In genomic region chr20:36542019-36542488, GRCh38 we compare ENCODE assay signal across 9 cellular contexts. TPM values are rescaled to one million over a fixed set of nuclear protein-coding genes. Genes with fewer than 3 reads are reported as not detected.
DNase-seq lines count a peak whose midpoint lies in the region; ATAC-seq, FAIRE-seq and TF ChIP-seq lines count a peak whose summit lies in the region.
"Had no signal": no experiment of that assay in that cellular context is flagged by ENCODE, and none has a peak within 500 bp of the region (broad histone marks: within the 10 kb centered on the region; RNA-seq: fewer than 3 reads in every experiment).

No MANE protein-coding gene starts in this region.

- H3K36me3 ChIP-seq in Panc1 (ENCODE audit: control insufficient read depth, insufficient read depth, low read length), result no peaks in the 10 kb centered on the region
- no peaks in the 10 kb centered on the region for H3K36me3 ChIP-seq in pancreas

- POLR2A ChIA-PET in Panc1 (lab: Charles Lee), result interaction anchor here (0.6 kb wide), 1 partner anchor 70 kb away, joined by 4 read pairs; no protein-coding TSS in a partner anchor

- CTCF ChIA-PET in Panc1 (lab: Charles Lee), result interaction anchor here (0.6 to 0.9 kb wide), 2 partner anchors 26 to 51 kb away, joined by 3 to 5 read pairs; no protein-coding TSS in a partner anchor

- WGBS in pancreas, 2 donors, result 74 to 81% methylated on average over 7 of the region's 7 CpGs

- in situ Hi-C loops in Panc1 (cut with HindIII; ENCODE audit: low pct_unique_long_range_greater_than_20kb, low sequenced_read_pairs), result no loop called here

- DNase-seq in EH (ENCODE audit: low read depth) (peak; percentile 80), Panc1 (ENCODE audit: low read depth, low spot score) (no peak), foreskin fibroblast (peak; percentile 69 to 85), pancreas (peak in 2 of 6 donors; percentile 36 to 66), T-helper 9 cell (no peak), NCI-H446 treated with DMSO at 0.1 percent for 48 hours (lab: John Stamatoyannopoulos, UW) (no peak)
- no peak for DNase-seq in activated effector memory CD4-positive, alpha-beta T cell treated with anti-CD3 and anti-CD28 coated beads, Interleukin-2, amount 50 U/mL, for 16 hours

- intact Hi-C loops in Panc1 (cut with micrococcal nuclease; ENCODE audit: unreplicated experiment), result no loop called here
- intact Hi-C loops in pancreas (cut with DNase I), result no loop called here

- H3K27me3 ChIP-seq in Panc1 (ENCODE audit: control insufficient read depth, insufficient read depth, low read length), result no peaks in the 10 kb centered on the region
- H3K27me3 ChIP-seq in pancreas, result no peaks in the 10 kb centered on the region

- H3K27ac ChIP-seq in Panc1 (ENCODE audit: low read length) (peak overlapping the region; percentile 70), pancreas (no peak overlapping the region)
- H3K27ac ChIP-seq: HL-60 had no signal

- no TSS peak for BruUV-seq in Panc1 (replicated peaks; lab: Mats Ljungman, UMichigan)

- peak; percentile 74 for ATAC-seq in Panc1
- peak; percentile 25 to 54 (median 47) for ATAC-seq in pancreas
- ATAC-seq in HG03469 (IDR thresholded peaks at IDR 0.05; ENCODE audit: unreplicated experiment), result no peak

- H3K4me1 ChIP-seq in Panc1 (ENCODE audit: control insufficient read depth, insufficient read depth, low read length) (peaks cover 15% of the 10 kb centered on the region), pancreas (no peaks in the 10 kb centered on the region)

- TF ChIP-seq CTCF in Panc1 (IDR thresholded peaks at IDR 0.05), result peak; percentile 84
- TF ChIP-seq CTCF in foreskin fibroblast (IDR thresholded peaks at IDR 0.05; ENCODE audit: low read depth, low read length), result peak; percentile 84
- TF ChIP-seq CTCF in pancreas (IDR thresholded peaks at IDR 0.05), result no peak

- FAIRE-seq in pancreas (lab: Jason Lieb, UNC), result no peak

- H3K9me3 ChIP-seq in Panc1 (ENCODE audit: control insufficient read depth, insufficient read depth, low read depth, low read length), result no peaks in the 10 kb centered on the region
- H3K9me3 ChIP-seq in pancreas, result no peaks in the 10 kb centered on the region

- H3K4me3 ChIP-seq in Panc1 (ENCODE audit: low read depth in 2 of 2, low read length in 2 of 2) (peak overlapping the region; percentile 59 to 71), foreskin fibroblast (ENCODE audit: low read depth in 1 of 2, low read length in 2 of 2) (peak overlapping the region; percentile 95 to 100), pancreas (peak overlapping the region in 3 of 4 donors; percentile 20 to 40 (median 35))

RNA-seq across cellular contexts. Expression of gene MYL9, which starts 0.7 kb away (rescaled TPM):
- total RNA-seq in Panc1 (2021; ENCODE audit: unreplicated experiment) (107 TPM), pancreas (10 to 100 TPM in 5 of 6 donors, 1 to 10 TPM in 1; 9.9 to 62.2 (median 20.1) TPM)
- 157 TPM for polyA plus RNA-seq in Panc1 (2012; ENCODE audit: insufficient read length)
- polyA plus RNA-seq in pancreas, result 100 to 1,000 TPM in 1 of 2 donors, 10 to 100 TPM in 1; 64.9 to 122 TPM

RNA-seq across cellular contexts. Expression of gene TGIF2, which starts 31.3 kb away (rescaled TPM):
- total RNA-seq in Panc1 (2021; ENCODE audit: unreplicated experiment) (18.0 TPM), pancreas (10 to 100 TPM; 10.9 to 18.9 (median 14.5) TPM)
- 12.5 TPM for polyA plus RNA-seq in Panc1 (2012; ENCODE audit: insufficient read length)
- 1 to 10 TPM; 5.7 to 9.2 TPM for polyA plus RNA-seq in pancreas

Comparison
In these comparisons a context has a peak if more than half of its experiments do, and no peak if none do; other contexts are left out.
1. DNase-seq: peak in EH (single experiment) and foreskin fibroblast (2 of 2); none in Panc1 (single experiment), activated effector memory CD4-positive, alpha-beta T cell treated with anti-CD3 and anti-CD28 coated beads, Interleukin-2, amount 50 U/mL, for 16 hours (single experiment), T-helper 9 cell (single experiment) and NCI-H446 treated with DMSO at 0.1 percent for 48 hours (single experiment).
2. H3K4me3 ChIP-seq: peak in every context shown above with its lines; median percentile 98 in foreskin fibroblast; 65 in Panc1; 35 in pancreas.
3. CTCF ChIP-seq: peak in Panc1 (single experiment) and foreskin fibroblast (single experiment); none in pancreas (0 of 4).